ENCODE assay signal across 1 cellular context in genomic region chr9:133509179-133510083, GRCh38.
TF ChIP-seq lines count a peak whose summit lies in the region.

No MANE protein-coding gene starts in this region.

TF ChIP-seq in HepG2, 621 proteins besides CTCF, POLR2A, EP300 and RAD21:
- TF ChIP-seq, protein P1, sequence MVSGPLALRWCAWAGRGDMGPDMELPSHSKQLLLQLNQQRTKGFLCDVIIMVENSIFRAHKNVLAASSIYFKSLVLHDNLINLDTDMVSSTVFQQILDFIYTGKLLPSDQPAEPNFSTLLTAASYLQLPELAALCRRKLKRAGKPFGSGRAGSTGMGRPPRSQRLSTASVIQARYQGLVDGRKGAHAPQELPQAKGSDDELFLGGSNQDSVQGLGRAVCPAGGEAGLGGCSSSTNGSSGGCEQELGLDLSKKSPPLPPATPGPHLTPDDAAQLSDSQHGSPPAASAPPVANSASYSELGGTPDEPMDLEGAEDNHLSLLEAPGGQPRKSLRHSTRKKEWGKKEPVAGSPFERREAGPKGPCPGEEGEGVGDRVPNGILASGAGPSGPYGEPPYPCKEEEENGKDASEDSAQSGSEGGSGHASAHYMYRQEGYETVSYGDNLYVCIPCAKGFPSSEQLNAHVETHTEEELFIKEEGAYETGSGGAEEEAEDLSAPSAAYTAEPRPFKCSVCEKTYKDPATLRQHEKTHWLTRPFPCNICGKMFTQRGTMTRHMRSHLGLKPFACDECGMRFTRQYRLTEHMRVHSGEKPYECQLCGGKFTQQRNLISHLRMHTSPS (CRISPR knock-in tag; IDR thresholded peaks at IDR 0.05; ENCODE audit: low read depth): peak; percentile 88
- TF ChIP-seq HNRNPL (IDR thresholded peaks at IDR 0.05; ENCODE audit: low read depth, low read length): peak; percentile 98
- 0 out of 2 replicates have a peak, but pooled peaks have one; percentile 20 for TF ChIP-seq ZNF687 (CRISPR knock-in tag; IDR thresholded peaks at IDR 0.05)
- TF ChIP-seq ZSCAN9 (CRISPR knock-in tag; IDR thresholded peaks at IDR 0.05; ENCODE audit: borderline replicate concordance): no peak
- no peak for TF ChIP-seq NR2C2 (CRISPR knock-in tag; IDR thresholded peaks at IDR 0.05; ENCODE audit: borderline replicate concordance)
- TF ChIP-seq ATF7 (IDR thresholded peaks at IDR 0.05): no peak
- no peak for TF ChIP-seq ATF7 (CRISPR knock-in tag; IDR thresholded peaks at IDR 0.05)
- no peak for TF ChIP-seq ZNF605 (CRISPR knock-in tag; IDR thresholded peaks at IDR 0.05)
- TF ChIP-seq SMYD3 (CRISPR knock-in tag; IDR thresholded peaks at IDR 0.05): no peak
